Comparison of ENCODE assay signal across 8 cellular contexts in genomic region chr6:31827286-31828079, GRCh38. TPM values are rescaled to one million over a fixed set of nuclear protein-coding genes. Genes with fewer than 3 reads are reported as not detected.
DNase-seq lines count a peak whose midpoint lies in the region; ATAC-seq and TF ChIP-seq lines count a peak whose summit lies in the region.

HSPA1B (plus strand) TSS chr6:31827738; CDS start chr6:31827951, 213 bp downstream.

- DNase-seq in GM13976 (ENCODE audit: low spot score) = peak; percentile 95
- peak; percentile 100 for DNase-seq in NCI-H146 (lab: John Stamatoyannopoulos, UW)
- peak; percentile 78 to 100 (median 99) for DNase-seq in amygdala (lab: John Stamatoyannopoulos, UW)
- DNase-seq in left ventricle myocardium inferior = peak; percentile 99
- peak; percentile 94 for DNase-seq in progenitor cell of endocrine pancreas (ENCODE audit: low spot score, unreplicated experiment)
- peak; percentile 99 for DNase-seq in ureter (ENCODE audit: low spot score)

- intact Hi-C loops in left ventricle myocardium inferior (cut with micrococcal nuclease) = no loop called here

- no peaks in the 10 kb centered on the region for H3K9me3 ChIP-seq in left ventricle myocardium inferior (replicated peaks)

- ATAC-seq in HG02852 (IDR thresholded peaks at IDR 0.05; ENCODE audit: unreplicated experiment) = peak; percentile 70

- H3K27me3 Mint-ChIP-seq in T-helper 1 cell treated with Interleukin-12 subunit alpha and Interleukin-12 subunit beta and Interleukin-4 antibody, amounts not matched to agents 30 μg/mL and 1 μg/mL, for 36 hours (ENCODE audit: low read depth) = no peaks in the 10 kb centered on the region
- H3K27me3 Mint-ChIP-seq in progenitor cell of endocrine pancreas = no peaks in the 10 kb centered on the region

- no peaks in the 10 kb centered on the region for H3K27me3 ChIP-seq in left ventricle myocardium inferior (ENCODE audit: low read depth)

- H3K27ac Mint-ChIP-seq in T-helper 1 cell treated with Interleukin-12 subunit alpha and Interleukin-12 subunit beta and Interleukin-4 antibody, amounts not matched to agents 30 μg/mL and 1 μg/mL, for 36 hours = peak within 1 kb of the TSS; percentile 96
- peak within 1 kb of the TSS; percentile 97 for H3K27ac Mint-ChIP-seq in progenitor cell of endocrine pancreas

- H3K9me3 Mint-ChIP-seq in T-helper 1 cell treated with Interleukin-12 subunit alpha and Interleukin-12 subunit beta and Interleukin-4 antibody, amounts not matched to agents 30 μg/mL and 1 μg/mL, for 36 hours = no peaks in the 10 kb centered on the region
- no peaks in the 10 kb centered on the region for H3K9me3 Mint-ChIP-seq in progenitor cell of endocrine pancreas (ENCODE audit: low read depth)

- H3K4me1 ChIP-seq in left ventricle myocardium inferior = peaks cover 55% of the 10 kb centered on the region

- H3K4me3 ChIP-seq in left ventricle myocardium inferior = peak within 1 kb of the TSS; percentile 79

- H3K27ac ChIP-seq in left ventricle myocardium inferior (replicated peaks) = peak within 1 kb of the TSS; percentile 99

- peaks cover 4% of the 10 kb centered on the region for H3K36me3 Mint-ChIP-seq in T-helper 1 cell treated with Interleukin-12 subunit alpha and Interleukin-12 subunit beta and Interleukin-4 antibody, amounts not matched to agents 30 μg/mL and 1 μg/mL, for 36 hours (ENCODE audit: low read depth)
- H3K36me3 Mint-ChIP-seq in progenitor cell of endocrine pancreas (ENCODE audit: insufficient read depth) = no peaks in the 10 kb centered on the region

- peaks cover 34% of the 10 kb centered on the region for H3K4me1 Mint-ChIP-seq in T-helper 1 cell treated with Interleukin-12 subunit alpha and Interleukin-12 subunit beta and Interleukin-4 antibody, amounts not matched to agents 30 μg/mL and 1 μg/mL, for 36 hours (ENCODE audit: low read depth)
- peaks cover 39% of the 10 kb centered on the region for H3K4me1 Mint-ChIP-seq in progenitor cell of endocrine pancreas (ENCODE audit: low read depth)

- in situ Hi-C loops in GM13976 (cut with MboI; ENCODE audit: low sequenced_read_pairs, unreplicated experiment) = no loop called here

- TF ChIP-seq CTCF in GM13976 (IDR thresholded peaks at IDR 0.05; ENCODE audit: borderline replicate concordance, control extremely low read depth, extremely low read depth, insufficient read depth, missing control alignments) (no peak), left ventricle myocardium inferior (IDR thresholded peaks at IDR 0.05; ENCODE audit: borderline replicate concordance) (no peak), progenitor cell of endocrine pancreas (IDR thresholded peaks at IDR 0.05; ENCODE audit: unreplicated experiment) (no peak)

- peak within 1 kb of the TSS; percentile 86 for H3K4me3 Mint-ChIP-seq in T-helper 1 cell treated with Interleukin-12 subunit alpha and Interleukin-12 subunit beta and Interleukin-4 antibody, amounts not matched to agents 30 μg/mL and 1 μg/mL, for 36 hours
- H3K4me3 Mint-ChIP-seq in progenitor cell of endocrine pancreas (ENCODE audit: low read depth) = peak within 1 kb of the TSS; percentile 91

- H3K36me3 ChIP-seq in left ventricle myocardium inferior = no peaks in the 10 kb centered on the region

RNA-seq across cellular contexts. Expression of gene HSPA1B, which starts in this region (rescaled TPM):
- total RNA-seq in left ventricle myocardium inferior = 184 TPM
- 152 and 165 TPM in 2 replicates for total RNA-seq in progenitor cell of endocrine pancreas
- total RNA-seq in ureter = 163 TPM

Comparison
In these comparisons a context has a peak if more than half of its experiments do, and no peak if none do; other contexts are left out.
1. Peak in every context shown above with its lines: DNase-seq, ATAC-seq, H3K4me3 ChIP-seq and H3K27ac ChIP-seq.